Comparison of ENCODE assay signal across 16 cellular contexts in genomic region chr3:48142316-48142870, GRCh38. TPM values are rescaled to one million over a fixed set of nuclear protein-coding genes. Genes with fewer than 3 reads are reported as not detected.
DNase-seq lines count a peak whose midpoint lies in the region; ATAC-seq and TF ChIP-seq lines count a peak whose summit lies in the region.
"Had no signal": no experiment of that assay in that cellular context is flagged by ENCODE, and none has a peak within 500 bp of the region (broad histone marks: within the 10 kb centered on the region; RNA-seq: fewer than 3 reads in every experiment).

No MANE protein-coding gene starts in this region.

- no peaks in the 10 kb centered on the region for H3K9me3 ChIP-seq in left ventricle myocardium inferior (replicated peaks)
- H3K9me3 ChIP-seq in RWPE2 (ENCODE audit: severe bottlenecking) = no peaks in the 10 kb centered on the region
- H3K9me3 ChIP-seq: SJSA1, uterus had no signal

- H3K36me3 ChIP-seq in left ventricle myocardium inferior (no peaks in the 10 kb centered on the region), RWPE2 (ENCODE audit: low read depth) (no peaks in the 10 kb centered on the region)
- H3K36me3 ChIP-seq: SJSA1, uterus had no signal

- H3K27ac ChIP-seq in left ventricle myocardium inferior (replicated peaks) (peak overlapping the region; percentile 2), RWPE2 (ENCODE audit: poor library complexity, severe bottlenecking) (no peak overlapping the region)
- H3K27ac ChIP-seq: SJSA1, uterus had no signal

- ATAC-seq in Right ventricle myocardium superior (ENCODE audit: poor library complexity) (no peak), RWPE2 (ENCODE audit: low read depth) (peak; percentile 81), left colon (peak; percentile 78), HG03025 (IDR thresholded peaks at IDR 0.05; ENCODE audit: low FRiP score, unreplicated experiment) (no peak)

- TF ChIP-seq CTCF in left ventricle myocardium inferior (IDR thresholded peaks at IDR 0.05; ENCODE audit: borderline replicate concordance) = no peak
- no peak for TF ChIP-seq CTCF in RWPE2 (IDR thresholded peaks at IDR 0.05; ENCODE audit: poor library complexity, severe bottlenecking)

- H3K27me3 ChIP-seq in left ventricle myocardium inferior (ENCODE audit: low read depth) (no peaks in the 10 kb centered on the region), RWPE2 (ENCODE audit: insufficient read depth, poor library complexity, severe bottlenecking) (no peaks in the 10 kb centered on the region)
- H3K27me3 ChIP-seq: SJSA1, uterus had no signal

- H3K4me1 ChIP-seq in left ventricle myocardium inferior (peaks cover 22% of the 10 kb centered on the region), RWPE2 (ENCODE audit: insufficient read depth, poor library complexity, severe bottlenecking) (no peaks in the 10 kb centered on the region)
- H3K4me1 ChIP-seq: SJSA1, uterus had no signal

- DNase-seq in left ventricle myocardium inferior (no peak), Right ventricle myocardium superior (no peak), RWPE2 (ENCODE audit: low spot score) (no peak), left colon (peak in 1 of 2 donors; percentile 28), SKM-1 treated with dmso at 0.1 percent for 144 hours (lab: John Stamatoyannopoulos, UW; ENCODE audit: unreplicated experiment) (no peak), putamen (ENCODE audit: low spot score) (no peak), mucosa of gallbladder (ENCODE audit: low spot score) (no peak)
- DNase-seq: activated CD4-positive, alpha-beta T cell treated with anti-CD3 and anti-CD28 coated beads, Interleukin-2, amount 10 ng/mL, durations not matched to agents 24 days and 14 days; activated naive CD4-positive, alpha-beta T cell treated with Interleukin-2 at 50 U/mL for 16 hours; GOT3; stimulated activated CD4-positive, alpha-beta T cell treated with anti-CD3 and anti-CD28 coated beads, Interleukin-15, amount 100 ng/mL, for 24 hours; T1000; uterus had no signal

- intact Hi-C loops in left ventricle myocardium inferior (cut with micrococcal nuclease) = no loop called here
- intact Hi-C loops in Right ventricle myocardium superior (cut with DNase I) = no loop called here
- intact Hi-C loops in left colon (cut with DNase I, micrococcal nuclease) = no loop called here

- H3K4me3 ChIP-seq in left ventricle myocardium inferior (no peak overlapping the region), RWPE2 (ENCODE audit: severe bottlenecking) (no peak overlapping the region)
- H3K4me3 ChIP-seq: lung, SJSA1, uterus had no signal

RNA-seq across cellular contexts. Expression of gene CDC25A, which starts 45.8 kb away (rescaled TPM):
- total RNA-seq in left ventricle myocardium inferior = 0.52 TPM
- 0.83 TPM for total RNA-seq in Right ventricle myocardium superior
- 1 to 10 TPM; 4.0 to 6.6 TPM for total RNA-seq in left colon
- 0.66 TPM for total RNA-seq in mucosa of gallbladder

Comparison
In these comparisons a context has a peak if more than half of its experiments do, and no peak if none do; other contexts are left out.
1. ATAC-seq: peak in RWPE2 (single experiment) and left colon (single experiment); none in Right ventricle myocardium superior (single experiment) and HG03025 (single experiment).